10 cellular contexts compared by ENCODE assay signal in genomic region chr14:94601961-94602391, GRCh38. TPM values are rescaled to one million over a fixed set of nuclear protein-coding genes. Genes with fewer than 3 reads are reported as not detected.
DNase-seq lines count a peak whose midpoint lies in the region; ATAC-seq and TF ChIP-seq lines count a peak whose summit lies in the region.
"Had no signal": no experiment of that assay in that cellular context is flagged by ENCODE, and none has a peak within 500 bp of the region (broad histone marks: within the 10 kb centered on the region; RNA-seq: fewer than 3 reads in every experiment).

No MANE protein-coding gene starts in this region.

- H3K27me3 Mint-ChIP-seq in osteocyte (ENCODE audit: unreplicated experiment), result no peaks in the 10 kb centered on the region

- no peak overlapping the region for H3K4me3 ChIP-seq in foreskin fibroblast (ENCODE audit: low read depth in 1 of 2, low read length in 2 of 2)

- no peak overlapping the region for H3K4me3 Mint-ChIP-seq in osteocyte (ENCODE audit: unreplicated experiment)

- DNase-seq in AG09319 (ENCODE audit: extremely low read depth, low read depth), result peak; percentile 74
- peak; percentile 81 to 92 for DNase-seq in foreskin fibroblast
- DNase-seq in osteocyte (ENCODE audit: extremely low spot score, unreplicated experiment), result no peak
- DNase-seq: activated CD4-positive, CD25-positive, alpha-beta regulatory T cell treated with anti-CD3 and anti-CD28 coated beads, Interleukin-2, amount 50 U/mL, for 72 hours had no signal

- no peak for TF ChIP-seq CTCF in AG09319 (IDR thresholded peaks at IDR 0.05; ENCODE audit: low read depth, low read length)
- no peak for TF ChIP-seq CTCF in foreskin fibroblast (IDR thresholded peaks at IDR 0.05; ENCODE audit: low read depth, low read length)
- TF ChIP-seq CTCF in osteocyte (IDR thresholded peaks at IDR 0.05), result no peak

- peaks cover 34% of the 10 kb centered on the region for H3K4me1 Mint-ChIP-seq in osteocyte (ENCODE audit: unreplicated experiment)

- peak overlapping the region; percentile 91 for H3K27ac Mint-ChIP-seq in osteocyte (ENCODE audit: unreplicated experiment)

- no peaks in the 10 kb centered on the region for H3K36me3 Mint-ChIP-seq in osteocyte (ENCODE audit: unreplicated experiment)

- peak; percentile 59 for ATAC-seq in SK-N-SH treated with all-trans-retinoic acid at 6 μM for 48 hours
- ATAC-seq in HG03565 (IDR thresholded peaks at IDR 0.05; ENCODE audit: unreplicated experiment), result no peak
- ATAC-seq in GM19455 (IDR thresholded peaks at IDR 0.05; ENCODE audit: unreplicated experiment), result no peak
- ATAC-seq in GM21529 (IDR thresholded peaks at IDR 0.05; ENCODE audit: unreplicated experiment), result no peak
- ATAC-seq in GM19397 (IDR thresholded peaks at IDR 0.05; ENCODE audit: unreplicated experiment), result no peak

- no peaks in the 10 kb centered on the region for H3K9me3 Mint-ChIP-seq in osteocyte (ENCODE audit: unreplicated experiment)

TF ChIP-seq in SK-N-SH treated with all-trans-retinoic acid at 6 μM for 48 hours, 23 proteins besides CTCF, POLR2A, EP300 and RAD21:
- TF ChIP-seq OSR1 (CRISPR knock-in tag; IDR thresholded peaks at IDR 0.05), result peak; percentile 86; the same call in 1 of the 2 replicates
- no peak for TF ChIP-seq ESRRG (CRISPR knock-in tag; IDR thresholded peaks at IDR 0.05)

RNA-seq across cellular contexts. Expression of gene SERPINA3, which starts 10.2 kb away (rescaled TPM):
- 1.2 and 1.6 TPM in 2 replicates for total RNA-seq in osteocyte

RNA-seq across cellular contexts. Expression of gene SERPINA5, which starts 20.8 kb away (rescaled TPM):
- total RNA-seq in osteocyte, result 0.16 TPM in 1 of 2 replicates, not detected in the other

RNA-seq across cellular contexts. Expression of gene SERPINA4, which starts 40.7 kb away (rescaled TPM):
- not detected in 2 replicates for total RNA-seq in osteocyte
- total RNA-seq: urinary bladder had no signal
